ENCODE assay signal across 9 cellular contexts in genomic region chr2:112933261-112933660, GRCh38. TPM values are rescaled to one million over a fixed set of nuclear protein-coding genes. Genes with fewer than 3 reads are reported as not detected.
"Had no signal": no experiment of that assay in that cellular context is flagged by ENCODE, and none has a peak within 500 bp of the region (broad histone marks: within the 10 kb centered on the region; RNA-seq: fewer than 3 reads in every experiment).

No MANE protein-coding gene starts in this region.

- H3K4me3 ChIP-seq: GM23338, HAP-1 had no signal

- H3K4me1 Mint-ChIP-seq: GM23338 had no signal

- H3K4me2 ChIP-seq: GM23338 had no signal

- H3K9me3 ChIP-seq: HAP-1 had no signal

- DNase-seq: H7, HFFc6, IMR-90 had no signal

- H3K27ac Mint-ChIP-seq: GM23338, HFFc6 had no signal

- H3K4me3 Mint-ChIP-seq: GM23338, HFFc6 had no signal

- H3K4me1 ChIP-seq: HAP-1 had no signal

- H3K27ac ChIP-seq: HL-60 had no signal

- H3K36me3 ChIP-seq: HAP-1 had no signal

- ATAC-seq: GM23338, HCT116 had no signal

- H3K9me3 Mint-ChIP-seq: GM23338, HFFc6 had no signal

- H2AFZ ChIP-seq: GM23338 had no signal

RNA-seq across cellular contexts. Expression of gene IL37, which starts 22.3 kb away (rescaled TPM):
- total RNA-seq: GM23338, H4, HFFc6, HT1080, IMR-90 had no signal
- polyA plus RNA-seq: GM23338 had no signal

RNA-seq across cellular contexts. Expression of gene IL36G, which starts 44.5 kb away (rescaled TPM):
- total RNA-seq: GM23338, H4, H7, HFFc6, HT1080, IMR-90 had no signal
- polyA plus RNA-seq: GM23338, IMR-90 had no signal
